In genomic region chr7:124764071-124764846, GRCh38 we compare ENCODE assay signal across 9 cellular contexts. TPM values are rescaled to one million over a fixed set of nuclear protein-coding genes. Genes with fewer than 3 reads are reported as not detected.
DNase-seq lines count a peak whose midpoint lies in the region; ATAC-seq and TF ChIP-seq lines count a peak whose summit lies in the region.
"Had no signal": no experiment of that assay in that cellular context is flagged by ENCODE, and none has a peak within 500 bp of the region (broad histone marks: within the 10 kb centered on the region; RNA-seq: fewer than 3 reads in every experiment).

No MANE protein-coding gene starts in this region.

- no peaks in the 10 kb centered on the region for H3F3A ChIP-seq in GM23338 (replicated peaks; ENCODE audit: low read depth)

- no peak overlapping the region for H3K27ac Mint-ChIP-seq in GM23338
- H3K27ac Mint-ChIP-seq in activated T-helper 17 cell treated with anti-CD3 and anti-CD28 coated beads, Interleukin-2, amount 50 U/mL, for 72 hours = no peak overlapping the region

- H3K4me1 ChIP-seq in GM23338 (ENCODE audit: insufficient read depth) (peaks cover 13% of the 10 kb centered on the region), skeletal muscle satellite cell (ENCODE audit: control insufficient read depth, insufficient read depth, low read length) (peaks cover 13% of the 10 kb centered on the region)

- no peaks in the 10 kb centered on the region for H3K9me2 ChIP-seq in GM23338 (ENCODE audit: insufficient read depth)

- H3K4me3 Mint-ChIP-seq in GM23338 = peak overlapping the region; percentile 83
- H3K4me3 Mint-ChIP-seq in activated T-helper 17 cell treated with anti-CD3 and anti-CD28 coated beads, Interleukin-2, amount 50 U/mL, for 72 hours = peak overlapping the region; percentile 74

- H3K4me3 ChIP-seq in GM23338 (peak overlapping the region; percentile 82), iPS-11a (ENCODE audit: low read depth, low read length) (peak overlapping the region; percentile 71), skeletal muscle satellite cell (ENCODE audit: low read length) (peak overlapping the region; percentile 74)

- H3K36me3 ChIP-seq in GM23338 (ENCODE audit: insufficient read depth) (no peaks in the 10 kb centered on the region), skeletal muscle satellite cell (ENCODE audit: insufficient read depth, low read length) (no peaks in the 10 kb centered on the region)

- H2AFZ ChIP-seq in GM23338 = peak overlapping the region; percentile 92

- TF ChIP-seq CTCF in GM23338 (conservative IDR thresholded peaks at IDR 0.05; ENCODE audit: low read depth in 2 of 2) = no peak

- no peaks in the 10 kb centered on the region; the same call in 2 of the 3 replicates for H3K36me3 Mint-ChIP-seq in GM23338 (ENCODE audit: low read depth)
- peaks cover 5% of the 10 kb centered on the region for H3K36me3 Mint-ChIP-seq in activated T-helper 17 cell treated with anti-CD3 and anti-CD28 coated beads, Interleukin-2, amount 50 U/mL, for 72 hours (ENCODE audit: low read depth)

- H3K27me3 ChIP-seq in GM23338 (ENCODE audit: insufficient read depth) (peaks cover 35% of the 10 kb centered on the region), skeletal muscle satellite cell (ENCODE audit: control insufficient read depth, insufficient read depth, low read length) (peaks cover 33% of the 10 kb centered on the region)

- H3K79me2 ChIP-seq in GM23338 (replicated peaks; ENCODE audit: insufficient read depth) = 0 out of 2 replicates have a peak, but pooled peaks cover 7% of the 10 kb centered on the region

- no peaks in the 10 kb centered on the region for H3K9me3 Mint-ChIP-seq in GM23338
- no peaks in the 10 kb centered on the region for H3K9me3 Mint-ChIP-seq in activated T-helper 17 cell treated with anti-CD3 and anti-CD28 coated beads, Interleukin-2, amount 50 U/mL, for 72 hours

- no peak overlapping the region for H3K27ac ChIP-seq in GM23338 (ENCODE audit: low read depth)

- peaks cover 24% of the 10 kb centered on the region for H3K27me3 Mint-ChIP-seq in GM23338 (ENCODE audit: insufficient read depth, low read depth, poor library complexity)
- peaks cover 49% of the 10 kb centered on the region for H3K27me3 Mint-ChIP-seq in activated T-helper 17 cell treated with anti-CD3 and anti-CD28 coated beads, Interleukin-2, amount 50 U/mL, for 72 hours

- H3K9ac ChIP-seq in skeletal muscle satellite cell (ENCODE audit: low read depth, low read length) = no peak overlapping the region

- peaks cover 14% of the 10 kb centered on the region; the same call in 2 of the 3 replicates for H3K4me1 Mint-ChIP-seq in GM23338
- H3K4me1 Mint-ChIP-seq in activated T-helper 17 cell treated with anti-CD3 and anti-CD28 coated beads, Interleukin-2, amount 50 U/mL, for 72 hours = no peaks in the 10 kb centered on the region

- H3K4me2 ChIP-seq in GM23338 (peak overlapping the region; percentile 92), skeletal muscle satellite cell (ENCODE audit: low read length) (peak overlapping the region; percentile 83)

- H3K9me3 ChIP-seq in skeletal muscle satellite cell (replicated peaks; ENCODE audit: low read length) = no peaks in the 10 kb centered on the region

- DNase-seq in GM23338 (ENCODE audit: low spot score) = peak; percentile 39
- no peak for DNase-seq in NCI-H187 treated with DMSO at 0.1 percent for 48 hours (lab: John Stamatoyannopoulos, UW)
- DNase-seq in inferior parietal cortex (ENCODE audit: extremely low spot score) = no peak
- DNase-seq: midbrain had no signal

- peak; percentile 10 for ATAC-seq in GM23338
- ATAC-seq in activated T-helper 17 cell treated with anti-CD3 and anti-CD28 coated beads, Interleukin-2, amount 50 U/mL, for 72 hours (replicated peaks) = no peak
- ATAC-seq in HG03460 (IDR thresholded peaks at IDR 0.05; ENCODE audit: unreplicated experiment) = no peak
- no peak for ATAC-seq in GM18502 (IDR thresholded peaks at IDR 0.05; ENCODE audit: poor library complexity, unreplicated experiment)

- peaks cover 5% of the 10 kb centered on the region for H4K20me1 ChIP-seq in GM23338 (replicated peaks; ENCODE audit: insufficient read depth)

TF ChIP-seq in GM23338, 12 proteins besides CTCF, POLR2A, EP300 and RAD21:
- TF ChIP-seq EZH2 (IDR thresholded peaks at IDR 0.05; ENCODE audit: low read depth, unreplicated experiment) = peak; percentile 55
- no peak for TF ChIP-seq JUNB (IDR thresholded peaks at IDR 0.05; ENCODE audit: unreplicated experiment)
- TF ChIP-seq ZNF331 (CRISPR knock-in tag; IDR thresholded peaks at IDR 0.05; ENCODE audit: low read depth) = no peak

RNA-seq across cellular contexts. Expression of gene GPR37, which starts 1.3 kb away (rescaled TPM):
- 6.8 and 8.5 TPM in 2 replicates for total RNA-seq in GM23338 (2014; rRNA removed; shearing (Covaris generic))
- polyA plus RNA-seq in GM23338 (2016; fragmentation: Nextera tagmentation; extraction: Ambion mirVana) = 3.7 and 3.9 TPM in 2 replicates
- total RNA-seq in activated T-helper 17 cell treated with anti-CD3 and anti-CD28 coated beads, Interleukin-2, amount 50 U/mL, for 72 hours = not detected
- 0.25 and 0.44 TPM in 2 replicates for total RNA-seq in skeletal muscle satellite cell (2012; rRNA removed)
